In genomic region chr18:34322365-34323289, GRCh38 we compare ENCODE assay signal across 8 cellular contexts.
DNase-seq lines count a peak whose midpoint lies in the region; ATAC-seq and TF ChIP-seq lines count a peak whose summit lies in the region.

No MANE protein-coding gene starts in this region.

- H3K4me3 Mint-ChIP-seq in activated T-helper 2 cell treated with anti-CD3 and anti-CD28 coated beads, Interferon-gamma antibody, Interleukin-2, Interleukin-4, amounts not matched to agents 10 μg/mL and 5 μg/mL and 100 μg/mL, durations not matched to agents 14 hours and 24 hours and 36 hours (ENCODE audit: low read depth) = no peak overlapping the region
- H3K4me3 Mint-ChIP-seq in natural killer cell = no peak overlapping the region

- H3K79me1 ChIP-seq in mesenchymal stem cell (replicated peaks; ENCODE audit: low read length, poor library complexity, severe bottlenecking) = no peaks in the 10 kb centered on the region

- H3K4ac ChIP-seq in mesenchymal stem cell (ENCODE audit: low read depth in 1 of 2, low read length in 2 of 2) = no peak overlapping the region

- no peak overlapping the region for H3K27ac Mint-ChIP-seq in activated T-helper 2 cell treated with anti-CD3 and anti-CD28 coated beads, Interferon-gamma antibody, Interleukin-2, Interleukin-4, amounts not matched to agents 10 μg/mL and 5 μg/mL and 100 μg/mL, durations not matched to agents 14 hours and 24 hours and 36 hours
- no peak overlapping the region for H3K27ac Mint-ChIP-seq in natural killer cell

- no peak overlapping the region for H2BK120ac ChIP-seq in mesenchymal stem cell (ENCODE audit: low read depth, low read length)

- H3K36me3 Mint-ChIP-seq in activated T-helper 2 cell treated with anti-CD3 and anti-CD28 coated beads, Interferon-gamma antibody, Interleukin-2, Interleukin-4, amounts not matched to agents 10 μg/mL and 5 μg/mL and 100 μg/mL, durations not matched to agents 14 hours and 24 hours and 36 hours (ENCODE audit: low read depth) = no peaks in the 10 kb centered on the region
- H3K36me3 Mint-ChIP-seq in natural killer cell = no peaks in the 10 kb centered on the region

- ATAC-seq in GM19395 (IDR thresholded peaks at IDR 0.05; ENCODE audit: unreplicated experiment) (peak; percentile 72), HG03520 (IDR thresholded peaks at IDR 0.05; ENCODE audit: unreplicated experiment) (peak; percentile 51), natural killer cell (no peak)

- H2AFZ ChIP-seq in mesenchymal stem cell (ENCODE audit: low read depth, low read length) = no peak overlapping the region

- TF ChIP-seq CTCF in natural killer cell (IDR thresholded peaks at IDR 0.05) = no peak

- no peak overlapping the region for H3K18ac ChIP-seq in mesenchymal stem cell (ENCODE audit: low read depth in 1 of 2, low read length in 2 of 2)

- H3K36me3 ChIP-seq in NT2/D1 (ENCODE audit: insufficient read depth, insufficient read length, low read length) (no peaks in the 10 kb centered on the region), mesenchymal stem cell (ENCODE audit: control insufficient read depth in 1 of 2, insufficient read depth in 2 of 2, low read depth in 1 of 2, low read length in 2 of 2) (no peaks in the 10 kb centered on the region)

- H2BK5ac ChIP-seq in mesenchymal stem cell (ENCODE audit: low read depth, low read length, poor library complexity, severe bottlenecking) = no peak overlapping the region

- H3K14ac ChIP-seq in mesenchymal stem cell (ENCODE audit: low read length in 2 of 2) = no peak overlapping the region

- no peak overlapping the region for H3K23ac ChIP-seq in mesenchymal stem cell (ENCODE audit: low read length in 2 of 2)

- intact Hi-C loops in activated T-helper 2 cell treated with anti-CD3 and anti-CD28 coated beads, Interferon-gamma antibody, Interleukin-2, Interleukin-4, amounts not matched to agents 10 μg/mL and 5 μg/mL and 100 μg/mL, durations not matched to agents 14 hours and 24 hours and 36 hours (cut with micrococcal nuclease) = loop anchor here (5.0 kb wide), 1 partner anchor 200 kb away; no protein-coding TSS in a partner anchor
- intact Hi-C loops in natural killer cell (cut with micrococcal nuclease) = no loop called here

- 27% methylated on average over 14 of the region's 16 CpGs for WGBS in mesenchymal stem cell

- H3K27ac ChIP-seq in mesenchymal stem cell (ENCODE audit: low read length, poor library complexity, severe bottlenecking) = peak overlapping the region; percentile 31

- no peaks in the 10 kb centered on the region for H3K4me1 Mint-ChIP-seq in activated T-helper 2 cell treated with anti-CD3 and anti-CD28 coated beads, Interferon-gamma antibody, Interleukin-2, Interleukin-4, amounts not matched to agents 10 μg/mL and 5 μg/mL and 100 μg/mL, durations not matched to agents 14 hours and 24 hours and 36 hours (ENCODE audit: low read depth)
- no peaks in the 10 kb centered on the region for H3K4me1 Mint-ChIP-seq in natural killer cell

- no peak overlapping the region for H3K9ac ChIP-seq in NT2/D1 (ENCODE audit: insufficient read length, low read depth)
- H3K9ac ChIP-seq in mesenchymal stem cell (ENCODE audit: low read length) = no peak overlapping the region

- no peak overlapping the region for H2AK5ac ChIP-seq in mesenchymal stem cell (ENCODE audit: low read length, severe bottlenecking)

- peak overlapping the region; percentile 76 for H3K4me2 ChIP-seq in mesenchymal stem cell (ENCODE audit: low read length, poor library complexity, severe bottlenecking)

- no peak overlapping the region for H4K91ac ChIP-seq in mesenchymal stem cell (ENCODE audit: low read length)

- H4K8ac ChIP-seq in mesenchymal stem cell (ENCODE audit: low read length) = no peak overlapping the region

- H2BK15ac ChIP-seq in mesenchymal stem cell (ENCODE audit: low read depth, poor library complexity, severe bottlenecking) = no peak overlapping the region

- no peaks in the 10 kb centered on the region for H3K27me3 Mint-ChIP-seq in activated T-helper 2 cell treated with anti-CD3 and anti-CD28 coated beads, Interferon-gamma antibody, Interleukin-2, Interleukin-4, amounts not matched to agents 10 μg/mL and 5 μg/mL and 100 μg/mL, durations not matched to agents 14 hours and 24 hours and 36 hours (ENCODE audit: low read depth)
- H3K27me3 Mint-ChIP-seq in natural killer cell (ENCODE audit: low read depth in 2 of 2) = no peaks in the 10 kb centered on the region

- H3K9me3 ChIP-seq in NT2/D1 (ENCODE audit: insufficient read depth, low read length) = peaks cover 7% of the 10 kb centered on the region
- no peaks in the 10 kb centered on the region for H3K9me3 ChIP-seq in mesenchymal stem cell (ENCODE audit: control insufficient read depth, low read length)

- H3K27me3 ChIP-seq in NT2/D1 (ENCODE audit: insufficient read depth, insufficient read length) (no peaks in the 10 kb centered on the region), mesenchymal stem cell (ENCODE audit: control insufficient read depth in 1 of 2, insufficient read depth in 1 of 2, low read length in 2 of 2) (no peaks in the 10 kb centered on the region)

- no peak overlapping the region for H2BK12ac ChIP-seq in mesenchymal stem cell (ENCODE audit: low read length in 2 of 2)

- no peaks in the 10 kb centered on the region for H3K4me1 ChIP-seq in NT2/D1 (ENCODE audit: insufficient read depth, insufficient read length)
- no peaks in the 10 kb centered on the region for H3K4me1 ChIP-seq in mesenchymal stem cell (ENCODE audit: control insufficient read depth, insufficient read depth, low read depth, low read length)

- peaks cover 5% of the 10 kb centered on the region for H3K9me3 Mint-ChIP-seq in activated T-helper 2 cell treated with anti-CD3 and anti-CD28 coated beads, Interferon-gamma antibody, Interleukin-2, Interleukin-4, amounts not matched to agents 10 μg/mL and 5 μg/mL and 100 μg/mL, durations not matched to agents 14 hours and 24 hours and 36 hours
- H3K9me3 Mint-ChIP-seq in natural killer cell = peaks cover 0 to 3% of the 10 kb centered on the region in 2 donors

- DNase-seq in COLO668 (lab: John Stamatoyannopoulos, UW; ENCODE audit: unreplicated experiment) (peak; percentile 78), NT2/D1 (ENCODE audit: low read depth, low spot score) (peak; percentile 54), dedifferentiated amniotic fluid mesenchymal stem cell (ENCODE audit: extremely low spot score) (peak; percentile 70), mesenchymal stem cell (peak; percentile 63), natural killer cell (no peak)
- no peak for DNase-seq in activated T-helper 2 cell treated with anti-CD3 and anti-CD28 coated beads, Interferon-gamma antibody, Interleukin-2, Interleukin-4, amounts not matched to agents 10 μg/mL and 5 μg/mL and 100 μg/mL, durations not matched to agents 14 hours and 24 hours and 36 hours (ENCODE audit: low spot score)

- no peak overlapping the region for H3K4me3 ChIP-seq in NT2/D1 (ENCODE audit: insufficient read length, low read depth)
- H3K4me3 ChIP-seq in mesenchymal stem cell (ENCODE audit: insufficient read depth in 1 of 2, low read depth in 1 of 2, low read length in 2 of 2) = no peak overlapping the region

Comparison
In these comparisons a context has a peak if more than half of its experiments do, and no peak if none do; other contexts are left out.
1. DNase-seq: peak in COLO668 (single experiment), NT2/D1 (single experiment), dedifferentiated amniotic fluid mesenchymal stem cell (single experiment) and mesenchymal stem cell (single experiment); none in activated T-helper 2 cell treated with anti-CD3 and anti-CD28 coated beads, Interferon-gamma antibody, Interleukin-2, Interleukin-4, amounts not matched to agents 10 μg/mL and 5 μg/mL and 100 μg/mL, durations not matched to agents 14 hours and 24 hours and 36 hours (single experiment) and natural killer cell (single experiment).
2. ATAC-seq: peak in GM19395 (single experiment) and HG03520 (single experiment); none in natural killer cell (0 of 3).